Comparison of ENCODE assay signal across 16 cellular contexts in genomic region chr6:146861029-146861563, GRCh38.
DNase-seq lines count a peak whose midpoint lies in the region; ATAC-seq and TF ChIP-seq lines count a peak whose summit lies in the region.
"Had no signal": no experiment of that assay in that cellular context is flagged by ENCODE, and none has a peak within 500 bp of the region (broad histone marks: within the 10 kb centered on the region; RNA-seq: fewer than 3 reads in every experiment).

No MANE protein-coding gene starts in this region.

- no peak overlapping the region for H3K4me3 Mint-ChIP-seq in stimulated activated effector memory CD8-positive, alpha-beta T cell treated with anti-CD3 and anti-CD28 coated beads, Interleukin-12 subunit alpha, Interleukin-12 subunit beta, amount 100 ng/mL, for 72 hours
- H3K4me3 Mint-ChIP-seq: CD4-positive, alpha-beta T cell; GM23338 had no signal

- no peak for ATAC-seq in stimulated activated effector memory CD8-positive, alpha-beta T cell treated with anti-CD3 and anti-CD28 coated beads, Interleukin-12 subunit alpha, Interleukin-12 subunit beta, amount 100 ng/mL, for 72 hours
- no peak for ATAC-seq in GM21447 (IDR thresholded peaks at IDR 0.05; ENCODE audit: unreplicated experiment)
- ATAC-seq: GM12878, GM23338 had no signal

- H3K27ac ChIP-seq in C4-2B (peak overlapping the region; percentile 67), VCaP (peak overlapping the region; percentile 50), parathyroid adenoma (peak overlapping the region; percentile 98)

- no peaks in the 10 kb centered on the region for H3K27me3 ChIP-seq in parathyroid adenoma (ENCODE audit: control insufficient read depth, insufficient read depth, low read length)
- H3K27me3 ChIP-seq: BE2C had no signal

- no peaks in the 10 kb centered on the region for H3K36me3 ChIP-seq in parathyroid adenoma (ENCODE audit: control insufficient read depth, insufficient read depth, low read length)
- H3K36me3 ChIP-seq: BE2C had no signal

- no peaks in the 10 kb centered on the region for H3K79me2 ChIP-seq in parathyroid adenoma

- H3K9me3 Mint-ChIP-seq in stimulated activated effector memory CD8-positive, alpha-beta T cell treated with anti-CD3 and anti-CD28 coated beads, Interleukin-12 subunit alpha, Interleukin-12 subunit beta, amount 100 ng/mL, for 72 hours: no peaks in the 10 kb centered on the region
- H3K9me3 Mint-ChIP-seq: CD4-positive, alpha-beta T cell; GM23338 had no signal

- H3K4me1 ChIP-seq in parathyroid adenoma: peaks cover 71% of the 10 kb centered on the region
- H3K4me1 ChIP-seq: Caco-2 had no signal

- peaks cover 18% of the 10 kb centered on the region for H3K4me1 Mint-ChIP-seq in stimulated activated effector memory CD8-positive, alpha-beta T cell treated with anti-CD3 and anti-CD28 coated beads, Interleukin-12 subunit alpha, Interleukin-12 subunit beta, amount 100 ng/mL, for 72 hours

- peaks cover 6% of the 10 kb centered on the region for H3K36me3 Mint-ChIP-seq in stimulated activated effector memory CD8-positive, alpha-beta T cell treated with anti-CD3 and anti-CD28 coated beads, Interleukin-12 subunit alpha, Interleukin-12 subunit beta, amount 100 ng/mL, for 72 hours

- H3K27ac Mint-ChIP-seq in stimulated activated effector memory CD8-positive, alpha-beta T cell treated with anti-CD3 and anti-CD28 coated beads, Interleukin-12 subunit alpha, Interleukin-12 subunit beta, amount 100 ng/mL, for 72 hours: no peak overlapping the region
- H3K27ac Mint-ChIP-seq: CD4-positive, alpha-beta T cell; GM23338 had no signal

- H3K9me3 ChIP-seq in parathyroid adenoma (ENCODE audit: control insufficient read depth, low read length): no peaks in the 10 kb centered on the region
- H3K9me3 ChIP-seq: BE2C, Caco-2 had no signal

- TF ChIP-seq CTCF in C4-2B (conservative IDR thresholded peaks at IDR 0.05) (no peak), VCaP (conservative IDR thresholded peaks at IDR 0.05) (no peak), parathyroid adenoma (IDR thresholded peaks at IDR 0.05) (no peak)

- no peak overlapping the region for H3K4me2 ChIP-seq in parathyroid adenoma (ENCODE audit: low read length)
- H3K4me2 ChIP-seq: GM23338 had no signal

- no peak overlapping the region for H3K9ac ChIP-seq in parathyroid adenoma

- H2AFZ ChIP-seq in parathyroid adenoma: peak overlapping the region; percentile 72
- H2AFZ ChIP-seq: GM23338 had no signal

- DNase-seq in NCI-H146 treated with DMSO at 0.1 percent for 48 hours (lab: John Stamatoyannopoulos, UW; ENCODE audit: unreplicated experiment): peak; percentile 46
- DNase-seq in mucosa of gallbladder (ENCODE audit: low spot score): no peak
- no peak for DNase-seq in stimulated activated effector memory CD8-positive, alpha-beta T cell treated with anti-CD3 and anti-CD28 coated beads, Interleukin-12 subunit alpha, Interleukin-12 subunit beta, amount 100 ng/mL, for 72 hours (ENCODE audit: low spot score in 2 of 2)
- DNase-seq: ACHN; BE2C; Caco-2; CD4-positive, alpha-beta T cell; DMS153; DMS79 treated with DMSO at 0.1 percent for 48 hours; HCEC 1CT had no signal

- H3K4me3 ChIP-seq in parathyroid adenoma (ENCODE audit: low read depth, low read length): no peak overlapping the region
- H3K4me3 ChIP-seq: GM12878, GM23338 had no signal
